ENCODE assay signal across 1 cellular context in genomic region chr14:21383848-21384493, GRCh38.
A peak's percentile ranks its signal among the peaks of the same experiment; 100 is the strongest.
TF ChIP-seq lines count a peak whose summit lies in the region.

Gene SUPT16H, minus strand, starts transcription at chr14:21384019. Its CDS starts 92 bp downstream, at chr14:21383927.

TF ChIP-seq in HepG2, 621 proteins besides CTCF, POLR2A, EP300 and RAD21 (continued from another document and continues in another):
- TF ChIP-seq, protein P1, sequence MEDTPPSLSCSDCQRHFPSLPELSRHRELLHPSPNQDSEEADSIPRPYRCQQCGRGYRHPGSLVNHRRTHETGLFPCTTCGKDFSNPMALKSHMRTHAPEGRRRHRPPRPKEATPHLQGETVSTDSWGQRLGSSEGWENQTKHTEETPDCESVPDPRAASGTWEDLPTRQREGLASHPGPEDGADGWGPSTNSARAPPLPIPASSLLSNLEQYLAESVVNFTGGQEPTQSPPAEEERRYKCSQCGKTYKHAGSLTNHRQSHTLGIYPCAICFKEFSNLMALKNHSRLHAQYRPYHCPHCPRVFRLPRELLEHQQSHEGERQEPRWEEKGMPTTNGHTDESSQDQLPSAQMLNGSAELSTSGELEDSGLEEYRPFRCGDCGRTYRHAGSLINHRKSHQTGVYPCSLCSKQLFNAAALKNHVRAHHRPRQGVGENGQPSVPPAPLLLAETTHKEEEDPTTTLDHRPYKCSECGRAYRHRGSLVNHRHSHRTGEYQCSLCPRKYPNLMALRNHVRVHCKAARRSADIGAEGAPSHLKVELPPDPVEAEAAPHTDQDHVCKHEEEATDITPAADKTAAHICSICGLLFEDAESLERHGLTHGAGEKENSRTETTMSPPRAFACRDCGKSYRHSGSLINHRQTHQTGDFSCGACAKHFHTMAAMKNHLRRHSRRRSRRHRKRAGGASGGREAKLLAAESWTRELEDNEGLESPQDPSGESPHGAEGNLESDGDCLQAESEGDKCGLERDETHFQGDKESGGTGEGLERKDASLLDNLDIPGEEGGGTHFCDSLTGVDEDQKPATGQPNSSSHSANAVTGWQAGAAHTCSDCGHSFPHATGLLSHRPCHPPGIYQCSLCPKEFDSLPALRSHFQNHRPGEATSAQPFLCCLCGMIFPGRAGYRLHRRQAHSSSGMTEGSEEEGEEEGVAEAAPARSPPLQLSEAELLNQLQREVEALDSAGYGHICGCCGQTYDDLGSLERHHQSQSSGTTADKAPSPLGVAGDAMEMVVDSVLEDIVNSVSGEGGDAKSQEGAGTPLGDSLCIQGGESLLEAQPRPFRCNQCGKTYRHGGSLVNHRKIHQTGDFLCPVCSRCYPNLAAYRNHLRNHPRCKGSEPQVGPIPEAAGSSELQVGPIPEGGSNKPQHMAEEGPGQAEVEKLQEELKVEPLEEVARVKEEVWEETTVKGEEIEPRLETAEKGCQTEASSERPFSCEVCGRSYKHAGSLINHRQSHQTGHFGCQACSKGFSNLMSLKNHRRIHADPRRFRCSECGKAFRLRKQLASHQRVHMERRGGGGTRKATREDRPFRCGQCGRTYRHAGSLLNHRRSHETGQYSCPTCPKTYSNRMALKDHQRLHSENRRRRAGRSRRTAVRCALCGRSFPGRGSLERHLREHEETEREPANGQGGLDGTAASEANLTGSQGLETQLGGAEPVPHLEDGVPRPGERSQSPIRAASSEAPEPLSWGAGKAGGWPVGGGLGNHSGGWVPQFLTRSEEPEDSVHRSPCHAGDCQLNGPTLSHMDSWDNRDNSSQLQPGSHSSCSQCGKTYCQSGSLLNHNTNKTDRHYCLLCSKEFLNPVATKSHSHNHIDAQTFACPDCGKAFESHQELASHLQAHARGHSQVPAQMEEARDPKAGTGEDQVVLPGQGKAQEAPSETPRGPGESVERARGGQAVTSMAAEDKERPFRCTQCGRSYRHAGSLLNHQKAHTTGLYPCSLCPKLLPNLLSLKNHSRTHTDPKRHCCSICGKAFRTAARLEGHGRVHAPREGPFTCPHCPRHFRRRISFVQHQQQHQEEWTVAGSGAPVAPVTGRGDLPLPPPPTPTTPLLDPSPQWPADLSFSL (CRISPR knock-in tag; IDR thresholded peaks at IDR 0.05), result no peak
- TF ChIP-seq TBX2 (CRISPR knock-in tag; IDR thresholded peaks at IDR 0.05; ENCODE audit: borderline replicate concordance) (peak; percentile 82), MXD4 (CRISPR knock-in tag; IDR thresholded peaks at IDR 0.05) (no peak), FOXC1 (CRISPR knock-in tag; IDR thresholded peaks at IDR 0.05; ENCODE audit: borderline replicate concordance) (0 out of 2 replicates have a peak, but pooled peaks have one; percentile 95), ZNF691 (CRISPR knock-in tag; IDR thresholded peaks at IDR 0.05; ENCODE audit: borderline replicate concordance, low read depth) (0 out of 2 replicates have a peak, but pooled peaks have one; percentile 32), ATF6 (CRISPR knock-in tag; conservative IDR thresholded peaks at IDR 0.05) (no peak; the same call in 1 of the 2 replicates), ZNF407 (CRISPR knock-in tag; IDR thresholded peaks at IDR 0.05; ENCODE audit: not compliant biosample characterization) (peak; percentile 34), ZNF562 (CRISPR knock-in tag; IDR thresholded peaks at IDR 0.05; ENCODE audit: borderline replicate concordance) (no peak), FLYWCH1 (CRISPR knock-in tag; IDR thresholded peaks at IDR 0.05) (peak; percentile 75; the same call in 1 of the 2 replicates), ZBTB7B (CRISPR knock-in tag; IDR thresholded peaks at IDR 0.05) (peak; percentile 41; the same call in 1 of the 2 replicates), ZBTB43 (CRISPR knock-in tag; conservative IDR thresholded peaks at IDR 0.05) (no peak), GRHL1 (CRISPR knock-in tag; conservative IDR thresholded peaks at IDR 0.05) (no peak), ZNF17 (CRISPR knock-in tag; IDR thresholded peaks at IDR 0.05) (no peak), ZNF251 (CRISPR knock-in tag; IDR thresholded peaks at IDR 0.05) (no peak), MAZ (IDR thresholded peaks at IDR 0.05; ENCODE audit: borderline replicate concordance, low read depth, low read length) (peak; percentile 12; the same call in 1 of the 2 replicates), MAZ (CRISPR knock-in tag; IDR thresholded peaks at IDR 0.05; ENCODE audit: low read depth) (peak; percentile 37), HNF4A (CRISPR knock-in tag; IDR thresholded peaks at IDR 0.05) (no peak), FOXK2 (IDR thresholded peaks at IDR 0.05) (peak; percentile 50; the same call in 1 of the 2 replicates), HINFP (CRISPR knock-in tag; IDR thresholded peaks at IDR 0.05; ENCODE audit: low read depth) (no peak; the same call in 1 of the 2 replicates)
- TF ChIP-seq, protein P2, sequence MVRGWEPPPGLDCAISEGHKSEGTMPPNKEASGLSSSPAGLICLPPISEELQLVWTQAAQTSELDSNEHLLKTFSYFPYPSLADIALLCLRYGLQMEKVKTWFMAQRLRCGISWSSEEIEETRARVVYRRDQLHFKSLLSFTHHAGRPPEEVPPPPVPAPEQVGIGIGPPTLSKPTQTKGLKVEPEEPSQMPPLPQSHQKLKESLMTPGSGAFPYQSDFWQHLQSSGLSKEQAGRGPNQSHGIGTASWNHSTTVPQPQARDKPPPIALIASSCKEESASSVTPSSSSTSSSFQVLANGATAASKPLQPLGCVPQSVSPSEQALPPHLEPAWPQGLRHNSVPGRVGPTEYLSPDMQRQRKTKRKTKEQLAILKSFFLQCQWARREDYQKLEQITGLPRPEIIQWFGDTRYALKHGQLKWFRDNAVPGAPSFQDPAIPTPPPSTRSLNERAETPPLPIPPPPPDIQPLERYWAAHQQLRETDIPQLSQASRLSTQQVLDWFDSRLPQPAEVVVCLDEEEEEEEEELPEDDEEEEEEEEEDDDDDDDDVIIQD (CRISPR knock-in tag; IDR thresholded peaks at IDR 0.05; ENCODE audit: low read depth), result peak; percentile 71
- TF ChIP-seq, protein P3, sequence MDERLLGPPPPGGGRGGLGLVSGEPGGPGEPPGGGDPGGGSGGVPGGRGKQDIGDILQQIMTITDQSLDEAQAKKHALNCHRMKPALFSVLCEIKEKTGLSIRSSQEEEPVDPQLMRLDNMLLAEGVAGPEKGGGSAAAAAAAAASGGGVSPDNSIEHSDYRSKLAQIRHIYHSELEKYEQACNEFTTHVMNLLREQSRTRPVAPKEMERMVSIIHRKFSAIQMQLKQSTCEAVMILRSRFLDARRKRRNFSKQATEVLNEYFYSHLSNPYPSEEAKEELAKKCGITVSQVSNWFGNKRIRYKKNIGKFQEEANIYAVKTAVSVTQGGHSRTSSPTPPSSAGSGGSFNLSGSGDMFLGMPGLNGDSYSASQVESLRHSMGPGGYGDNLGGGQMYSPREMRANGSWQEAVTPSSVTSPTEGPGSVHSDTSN (CRISPR knock-in tag; IDR thresholded peaks at IDR 0.05), result no peak
- TF ChIP-seq, protein P4, sequence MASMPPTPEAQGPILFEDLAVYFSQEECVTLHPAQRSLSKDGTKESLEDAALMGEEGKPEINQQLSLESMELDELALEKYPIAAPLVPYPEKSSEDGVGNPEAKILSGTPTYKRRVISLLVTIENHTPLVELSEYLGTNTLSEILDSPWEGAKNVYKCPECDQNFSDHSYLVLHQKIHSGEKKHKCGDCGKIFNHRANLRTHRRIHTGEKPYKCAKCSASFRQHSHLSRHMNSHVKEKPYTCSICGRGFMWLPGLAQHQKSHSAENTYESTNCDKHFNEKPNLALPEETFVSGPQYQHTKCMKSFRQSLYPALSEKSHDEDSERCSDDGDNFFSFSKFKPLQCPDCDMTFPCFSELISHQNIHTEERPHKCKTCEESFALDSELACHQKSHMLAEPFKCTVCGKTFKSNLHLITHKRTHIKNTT (CRISPR knock-in tag; IDR thresholded peaks at IDR 0.05), result no peak
